Comparison of ENCODE assay signal across 1 cellular context in genomic region chr12:15534870-15535269, GRCh38.
TF ChIP-seq lines count a peak whose summit lies in the region.

No MANE protein-coding gene starts in this region.

TF ChIP-seq in GM23338, 12 proteins besides CTCF, POLR2A, EP300 and RAD21 (continued from another document):
- TF ChIP-seq, protein P1, sequence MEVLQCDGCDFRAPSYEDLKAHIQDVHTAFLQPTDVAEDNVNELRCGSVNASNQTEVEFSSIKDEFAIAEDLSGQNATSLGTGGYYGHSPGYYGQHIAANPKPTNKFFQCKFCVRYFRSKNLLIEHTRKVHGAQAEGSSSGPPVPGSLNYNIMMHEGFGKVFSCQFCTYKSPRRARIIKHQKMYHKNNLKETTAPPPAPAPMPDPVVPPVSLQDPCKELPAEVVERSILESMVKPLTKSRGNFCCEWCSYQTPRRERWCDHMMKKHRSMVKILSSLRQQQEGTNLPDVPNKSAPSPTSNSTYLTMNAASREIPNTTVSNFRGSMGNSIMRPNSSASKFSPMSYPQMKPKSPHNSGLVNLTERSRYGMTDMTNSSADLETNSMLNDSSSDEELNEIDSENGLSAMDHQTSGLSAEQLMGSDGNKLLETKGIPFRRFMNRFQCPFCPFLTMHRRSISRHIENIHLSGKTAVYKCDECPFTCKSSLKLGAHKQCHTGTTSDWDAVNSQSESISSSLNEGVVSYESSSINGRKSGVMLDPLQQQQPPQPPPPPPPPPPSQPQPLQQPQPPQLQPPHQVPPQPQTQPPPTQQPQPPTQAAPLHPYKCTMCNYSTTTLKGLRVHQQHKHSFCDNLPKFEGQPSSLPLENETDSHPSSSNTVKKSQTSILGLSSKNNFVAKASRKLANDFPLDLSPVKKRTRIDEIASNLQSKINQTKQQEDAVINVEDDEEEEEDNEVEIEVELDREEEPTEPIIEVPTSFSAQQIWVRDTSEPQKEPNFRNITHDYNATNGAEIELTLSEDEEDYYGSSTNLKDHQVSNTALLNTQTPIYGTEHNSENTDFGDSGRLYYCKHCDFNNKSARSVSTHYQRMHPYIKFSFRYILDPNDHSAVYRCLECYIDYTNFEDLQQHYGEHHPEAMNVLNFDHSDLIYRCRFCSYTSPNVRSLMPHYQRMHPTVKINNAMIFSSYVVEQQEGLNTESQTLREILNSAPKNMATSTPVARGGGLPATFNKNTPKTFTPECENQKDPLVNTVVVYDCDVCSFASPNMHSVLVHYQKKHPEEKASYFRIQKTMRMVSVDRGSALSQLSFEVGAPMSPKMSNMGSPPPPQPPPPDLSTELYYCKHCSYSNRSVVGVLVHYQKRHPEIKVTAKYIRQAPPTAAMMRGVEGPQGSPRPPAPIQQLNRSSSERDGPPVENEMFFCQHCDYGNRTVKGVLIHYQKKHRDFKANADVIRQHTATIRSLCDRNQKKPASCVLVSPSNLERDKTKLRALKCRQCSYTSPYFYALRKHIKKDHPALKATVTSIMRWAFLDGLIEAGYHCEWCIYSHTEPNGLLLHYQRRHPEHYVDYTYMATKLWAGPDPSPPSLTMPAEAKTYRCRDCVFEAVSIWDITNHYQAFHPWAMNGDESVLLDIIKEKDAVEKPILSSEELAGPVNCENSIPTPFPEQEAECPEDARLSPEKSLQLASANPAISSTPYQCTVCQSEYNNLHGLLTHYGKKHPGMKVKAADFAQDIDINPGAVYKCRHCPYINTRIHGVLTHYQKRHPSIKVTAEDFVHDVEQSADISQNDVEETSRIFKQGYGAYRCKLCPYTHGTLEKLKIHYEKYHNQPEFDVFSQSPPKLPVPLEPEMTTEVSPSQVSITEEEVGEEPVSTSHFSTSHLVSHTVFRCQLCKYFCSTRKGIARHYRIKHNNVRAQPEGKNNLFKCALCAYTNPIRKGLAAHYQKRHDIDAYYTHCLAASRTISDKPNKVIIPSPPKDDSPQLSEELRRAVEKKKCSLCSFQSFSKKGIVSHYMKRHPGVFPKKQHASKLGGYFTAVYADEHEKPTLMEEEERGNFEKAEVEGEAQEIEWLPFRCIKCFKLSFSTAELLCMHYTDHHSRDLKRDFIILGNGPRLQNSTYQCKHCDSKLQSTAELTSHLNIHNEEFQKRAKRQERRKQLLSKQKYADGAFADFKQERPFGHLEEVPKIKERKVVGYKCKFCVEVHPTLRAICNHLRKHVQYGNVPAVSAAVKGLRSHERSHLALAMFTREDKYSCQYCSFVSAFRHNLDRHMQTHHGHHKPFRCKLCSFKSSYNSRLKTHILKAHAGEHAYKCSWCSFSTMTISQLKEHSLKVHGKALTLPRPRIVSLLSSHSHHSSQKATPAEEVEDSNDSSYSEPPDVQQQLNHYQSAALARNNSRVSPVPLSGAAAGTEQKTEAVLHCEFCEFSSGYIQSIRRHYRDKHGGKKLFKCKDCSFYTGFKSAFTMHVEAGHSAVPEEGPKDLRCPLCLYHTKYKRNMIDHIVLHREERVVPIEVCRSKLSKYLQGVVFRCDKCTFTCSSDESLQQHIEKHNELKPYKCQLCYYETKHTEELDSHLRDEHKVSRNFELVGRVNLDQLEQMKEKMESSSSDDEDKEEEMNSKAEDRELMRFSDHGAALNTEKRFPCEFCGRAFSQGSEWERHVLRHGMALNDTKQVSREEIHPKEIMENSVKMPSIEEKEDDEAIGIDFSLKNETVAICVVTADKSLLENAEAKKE (CRISPR knock-in tag; IDR thresholded peaks at IDR 0.05), result no peak
- TF ChIP-seq, protein P2, sequence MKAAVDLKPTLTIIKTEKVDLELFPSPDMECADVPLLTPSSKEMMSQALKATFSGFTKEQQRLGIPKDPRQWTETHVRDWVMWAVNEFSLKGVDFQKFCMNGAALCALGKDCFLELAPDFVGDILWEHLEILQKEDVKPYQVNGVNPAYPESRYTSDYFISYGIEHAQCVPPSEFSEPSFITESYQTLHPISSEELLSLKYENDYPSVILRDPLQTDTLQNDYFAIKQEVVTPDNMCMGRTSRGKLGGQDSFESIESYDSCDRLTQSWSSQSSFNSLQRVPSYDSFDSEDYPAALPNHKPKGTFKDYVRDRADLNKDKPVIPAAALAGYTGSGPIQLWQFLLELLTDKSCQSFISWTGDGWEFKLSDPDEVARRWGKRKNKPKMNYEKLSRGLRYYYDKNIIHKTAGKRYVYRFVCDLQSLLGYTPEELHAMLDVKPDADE (IDR thresholded peaks at IDR 0.05), result no peak
- TF ChIP-seq ZNF114 (CRISPR knock-in tag; IDR thresholded peaks at IDR 0.05), result no peak
- no peak for TF ChIP-seq CREB1 (CRISPR knock-in tag; IDR thresholded peaks at IDR 0.05; ENCODE audit: low read depth)
